ENCODE assay signal across 8 cellular contexts in the genomic region with DNA sequence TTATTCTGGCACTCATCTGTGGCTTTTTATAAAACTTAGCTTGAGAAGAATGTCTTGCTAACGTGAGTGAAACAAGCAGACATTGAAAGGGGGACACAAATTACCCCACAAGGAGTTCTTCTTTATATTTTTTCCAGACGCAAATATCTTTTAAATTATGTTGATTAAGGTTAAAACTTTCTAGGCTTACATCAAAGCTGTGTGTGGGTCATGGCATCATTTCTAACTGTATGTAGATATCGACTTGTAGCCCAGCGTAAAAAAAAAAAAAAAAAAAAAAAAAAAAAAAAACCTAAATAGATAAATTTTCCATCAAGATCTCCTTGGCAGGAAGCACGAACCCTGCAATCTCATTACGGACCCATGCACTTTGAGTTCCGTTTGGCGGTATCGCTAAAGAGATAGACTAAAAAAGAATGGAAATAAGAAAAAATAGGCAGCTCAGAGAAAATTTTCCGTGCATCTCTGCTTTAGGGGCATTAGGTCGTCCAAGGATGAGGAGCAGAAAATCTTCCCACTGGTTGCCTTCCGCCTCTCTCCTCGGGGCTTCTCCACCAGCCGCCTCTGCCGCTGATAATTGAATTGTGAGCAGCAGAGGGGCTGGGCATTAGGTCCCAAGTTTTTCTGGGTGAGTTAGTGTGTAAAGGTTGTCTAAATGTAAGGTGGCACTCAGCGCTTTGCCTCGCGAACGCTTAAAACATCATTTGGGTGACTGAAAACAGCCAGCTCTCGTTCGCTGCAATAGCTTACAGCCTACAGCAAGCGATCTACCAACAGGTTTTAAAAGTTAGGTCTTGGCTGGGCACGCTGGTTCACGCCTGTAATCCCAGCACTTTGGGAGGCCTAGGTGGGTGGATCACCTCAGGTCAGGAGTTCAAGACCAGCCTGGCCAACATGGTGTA.
DNase-seq lines count a peak whose midpoint lies in the region; ATAC-seq and TF ChIP-seq lines count a peak whose summit lies in the region.

No MANE protein-coding gene starts in this region.

- no peak for ATAC-seq in CD4-positive, CD25-positive, alpha-beta regulatory T cell (ENCODE audit: low read depth in 2 of 2)
- ATAC-seq in naive thymus-derived CD4-positive, alpha-beta T cell: no peak
- no peak for ATAC-seq in HG02973 (IDR thresholded peaks at IDR 0.05; ENCODE audit: unreplicated experiment)

- peak overlapping the region in 1 of 3 donors; percentile 81 for H3K27ac Mint-ChIP-seq in CD4-positive, CD25-positive, alpha-beta regulatory T cell
- peak overlapping the region in 1 of 5 experiments; percentile 92 for H3K27ac Mint-ChIP-seq in brain
- peak overlapping the region in 8 of 9 donors; percentile 8 to 93 (median 74) for H3K27ac Mint-ChIP-seq in naive thymus-derived CD4-positive, alpha-beta T cell

- TF ChIP-seq CTCF in brain (conservative IDR thresholded peaks at IDR 0.05): no peak

- CTCF ChIA-PET in naive thymus-derived CD4-positive, alpha-beta T cell (lab: Charles Lee): interaction anchor here (1.7 kb wide), 1 partner anchor 924 kb away, joined by 3 read pairs; no protein-coding TSS in a partner anchor

- peaks cover 17 to 20% of the 10 kb centered on the region in 2 experiments for H3K9me3 ChIP-seq in CD4-positive, CD25-positive, alpha-beta regulatory T cell (ENCODE audit: control insufficient read depth in 2 of 2, low read length in 2 of 2)
- peaks cover 0 to 14% (median 0%) of the 10 kb centered on the region in 3 experiments for H3K9me3 ChIP-seq in naive thymus-derived CD4-positive, alpha-beta T cell (ENCODE audit: control insufficient read depth in 2 of 3, low read length in 3 of 3)

- H3K36me3 ChIP-seq in CD4-positive, CD25-positive, alpha-beta regulatory T cell (ENCODE audit: control insufficient read depth, insufficient read depth, low read length): no peaks in the 10 kb centered on the region
- no peaks in the 10 kb centered on the region for H3K36me3 ChIP-seq in naive thymus-derived CD4-positive, alpha-beta T cell (ENCODE audit: control insufficient read depth in 2 of 3, insufficient read depth in 3 of 3, low read length in 3 of 3)

- H3K4me1 Mint-ChIP-seq in CD4-positive, CD25-positive, alpha-beta regulatory T cell: peaks cover 10 to 27% (median 17%) of the 10 kb centered on the region in 4 donors
- peaks cover 25% of the 10 kb centered on the region for H3K4me1 Mint-ChIP-seq in brain
- peaks cover 10 to 30% (median 22%) of the 10 kb centered on the region in 7 donors for H3K4me1 Mint-ChIP-seq in naive thymus-derived CD4-positive, alpha-beta T cell

- peak overlapping the region; percentile 70 to 93 (median 76) for H3K4me3 Mint-ChIP-seq in CD4-positive, CD25-positive, alpha-beta regulatory T cell
- peak overlapping the region; percentile 84 to 98 (median 92) for H3K4me3 Mint-ChIP-seq in brain
- peak overlapping the region; percentile 55 to 88 (median 84) for H3K4me3 Mint-ChIP-seq in naive thymus-derived CD4-positive, alpha-beta T cell

- peaks cover 55% of the 10 kb centered on the region for H3K27me3 ChIP-seq in CD4-positive, CD25-positive, alpha-beta regulatory T cell (ENCODE audit: control insufficient read depth, insufficient read depth, low read length)
- H3K27me3 ChIP-seq in naive thymus-derived CD4-positive, alpha-beta T cell (ENCODE audit: control insufficient read depth in 2 of 2, insufficient read depth in 2 of 2, low read length in 2 of 2): peaks cover 11 to 42% of the 10 kb centered on the region in 2 donors

- intact Hi-C loops in naive thymus-derived CD4-positive, alpha-beta T cell (cut with micrococcal nuclease): loop anchor here in 1 of 2 donors (10.0 kb wide), 3 partner anchors 95 to 1175 kb away; no protein-coding TSS in a partner anchor
- intact Hi-C loops in posterior cingulate gyrus (cut with DNase I): no loop called here

- POLR2A ChIA-PET in naive thymus-derived CD4-positive, alpha-beta T cell (lab: Charles Lee): interaction anchor here (0.6 to 0.7 kb wide), 2 partner anchors 12 to 15 kb away, joined by 3 read pairs; no protein-coding TSS in a partner anchor

- H3K4me3 ChIP-seq in CD4-positive, CD25-positive, alpha-beta regulatory T cell (ENCODE audit: low read depth, low read length): peak overlapping the region; percentile 76
- peak overlapping the region; percentile 99 for H3K4me3 ChIP-seq in Jurkat, Clone E6-1 (ENCODE audit: low read length)
- H3K4me3 ChIP-seq in naive thymus-derived CD4-positive, alpha-beta T cell (ENCODE audit: low read length): peak overlapping the region; percentile 49

- H3K27me3 Mint-ChIP-seq in CD4-positive, CD25-positive, alpha-beta regulatory T cell: peaks cover 88% of the 10 kb centered on the region
- peaks cover 86% of the 10 kb centered on the region for H3K27me3 Mint-ChIP-seq in brain
- peaks cover 87 to 96% (median 92%) of the 10 kb centered on the region in 5 donors for H3K27me3 Mint-ChIP-seq in naive thymus-derived CD4-positive, alpha-beta T cell

- H3K4me1 ChIP-seq in CD4-positive, CD25-positive, alpha-beta regulatory T cell (ENCODE audit: control insufficient read depth, insufficient read depth, low read length, poor library complexity, severe bottlenecking): peaks cover 7% of the 10 kb centered on the region
- peaks cover 3 to 5% of the 10 kb centered on the region in 2 donors for H3K4me1 ChIP-seq in naive thymus-derived CD4-positive, alpha-beta T cell (ENCODE audit: control insufficient read depth in 2 of 2, insufficient read depth in 2 of 2, low read length in 2 of 2)

- no peak overlapping the region for H3K27ac ChIP-seq in CD4-positive, CD25-positive, alpha-beta regulatory T cell (ENCODE audit: insufficient read depth, low read length, poor library complexity, severe bottlenecking)
- no peak overlapping the region for H3K27ac ChIP-seq in naive thymus-derived CD4-positive, alpha-beta T cell (ENCODE audit: low read depth, low read length)

- no peaks in the 10 kb centered on the region for H3K36me3 Mint-ChIP-seq in CD4-positive, CD25-positive, alpha-beta regulatory T cell
- H3K36me3 Mint-ChIP-seq in brain: no peaks in the 10 kb centered on the region
- peaks cover 0 to 29% (median 4%) of the 10 kb centered on the region in 5 donors for H3K36me3 Mint-ChIP-seq in naive thymus-derived CD4-positive, alpha-beta T cell

- peaks cover 2 to 35% (median 10%) of the 10 kb centered on the region in 7 donors for H3K9me3 Mint-ChIP-seq in CD4-positive, CD25-positive, alpha-beta regulatory T cell
- peaks cover 0 to 14% (median 8%) of the 10 kb centered on the region in 5 experiments for H3K9me3 Mint-ChIP-seq in brain
- H3K9me3 Mint-ChIP-seq in naive thymus-derived CD4-positive, alpha-beta T cell: peaks cover 7 to 87% (median 42%) of the 10 kb centered on the region in 11 donors

- no peak for DNase-seq in CD4-positive, CD25-positive, alpha-beta regulatory T cell
- DNase-seq in Jurkat, Clone E6-1 (ENCODE audit: low read depth, low spot score): no peak
- no peak for DNase-seq in naive thymus-derived CD4-positive, alpha-beta T cell
- DNase-seq in epidermal melanocyte (ENCODE audit: insufficient read length, low spot score) (no peak), posterior cingulate gyrus (no peak), NCI-H1694 treated with DMSO at 0.1 percent for 48 hours (lab: John Stamatoyannopoulos, UW) (no peak)

Comparison
In these comparisons a context has a peak if more than half of its experiments do, and no peak if none do; other contexts are left out.
1. H3K4me3 ChIP-seq: peak in every context shown above with its lines; median percentile 99 in Jurkat, Clone E6-1; 76 in CD4-positive, CD25-positive, alpha-beta regulatory T cell; 49 in naive thymus-derived CD4-positive, alpha-beta T cell.